Comparison of ENCODE assay signal across 40 cellular contexts in the genomic region with DNA sequence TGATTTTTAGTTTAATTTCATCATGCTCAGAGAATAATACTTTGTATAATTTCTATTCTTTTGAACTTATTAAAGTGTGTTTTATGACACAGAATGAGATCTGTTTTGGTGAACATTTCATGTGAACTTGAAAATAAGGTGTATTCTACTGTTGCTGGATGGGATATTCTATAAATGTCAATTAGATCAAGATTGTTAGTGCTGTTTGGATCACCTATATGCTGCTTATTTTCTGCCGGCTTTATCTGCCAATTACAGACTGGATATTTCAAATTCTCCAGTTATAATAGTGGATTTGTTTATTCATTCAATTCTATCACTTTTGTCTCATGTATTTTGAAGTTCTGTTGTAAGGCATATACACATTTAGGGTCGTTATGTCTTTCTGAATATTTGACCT.
"Had no signal": no experiment of that assay in that cellular context is flagged by ENCODE, and none has a peak within 500 bp of the region (broad histone marks: within the 10 kb centered on the region; RNA-seq: fewer than 3 reads in every experiment).

No MANE protein-coding gene starts in this region.

- H3K36me3 ChIP-seq: adrenal gland, ascending aorta, brain microvascular endothelial cell, breast epithelium, cardiac muscle cell had no signal

- H3K27me3 Mint-ChIP-seq: activated naive CD4-positive, alpha-beta T cell treated with anti-CD3 and anti-CD28 coated beads, Interleukin-2, amount 10 ng/mL, durations not matched to agents 7 days and 5 days; activated naive CD4-positive, alpha-beta T cell treated with anti-CD3 and anti-CD28 coated beads, Interleukin-2, amount 50 U/mL, for 24 hours; activated naive CD8-positive, alpha-beta T cell; activated naive CD8-positive, alpha-beta T cell treated with anti-CD3 and anti-CD28 coated beads for 36 hours; activated naive CD8-positive, alpha-beta T cell treated with anti-CD3 and anti-CD28 coated beads, Interleukin-2, amount 10 ng/mL, durations not matched to agents 7 days and 5 days; activated naive CD8-positive, alpha-beta T cell treated with anti-CD3 and anti-CD28 coated beads, Interleukin-2, amount 50 U/mL, for 24 hours; activated T-cell treated with anti-CD3 and anti-CD28 coated beads, Interleukin-2, amount 50 U/mL, for 24 hours; activated T-helper 17 cell treated with anti-CD3 and anti-CD28 coated beads, Interleukin-2, amount 50 U/mL, for 72 hours; brain; central memory CD8-positive, alpha-beta T cell had no signal

- FAIRE-seq: astrocyte, bronchial epithelial cell had no signal

- H3K9me3 ChIP-seq: body of pancreas had no signal

- H3K27ac ChIP-seq: adrenal gland, ascending aorta, body of pancreas, brain microvascular endothelial cell, breast epithelium, cardiac muscle cell had no signal

- H3K4me3 ChIP-seq: adrenal gland, ascending aorta, body of pancreas, breast epithelium, cardiac muscle cell had no signal

- ATAC-seq: activated naive CD4-positive, alpha-beta T cell treated with anti-CD3 and anti-CD28 coated beads, Interleukin-2, amount 50 U/mL, for 72 hours; activated naive CD8-positive, alpha-beta T cell treated with anti-CD3 and anti-CD28 coated beads, Interleukin-2, amount 50 U/mL, for 24 hours; activated T-cell treated with anti-CD3 and anti-CD28 coated beads, Interleukin-2, amount 50 U/mL, for 4 hours; activated T-cell treated with anti-CD3 and anti-CD28 coated beads, Interleukin-2, amount 50 U/mL, for 72 hours; activated T-helper 17 cell treated with anti-CD3 and anti-CD28 coated beads, Interleukin-2, amount 50 U/mL, for 72 hours; body of pancreas had no signal

- H3K4me1 ChIP-seq: adrenal gland, ascending aorta, body of pancreas, breast epithelium had no signal

- DNase-seq: activated effector memory CD4-positive, alpha-beta T cell treated with anti-CD3 and anti-CD28 coated beads, Interleukin-2, amount 50 U/mL, for 16 hours; activated effector memory CD4-positive, alpha-beta T cell treated with Interleukin-2 at 50 U/mL for 16 hours; activated gamma-delta T cell; activated gamma-delta T cell treated with Interleukin-2 at 50 U/mL for 16 hours; activated naive CD4-positive, alpha-beta T cell; activated naive CD4-positive, alpha-beta T cell treated with anti-CD3 and anti-CD28 coated beads for 36 hours; activated naive CD4-positive, alpha-beta T cell treated with anti-CD3 and anti-CD28 coated beads, Interleukin-2, amount 10 ng/mL, durations not matched to agents 7 days and 5 days; activated naive CD4-positive, alpha-beta T cell treated with anti-CD3 and anti-CD28 coated beads, Interleukin-2, amount 50 U/mL, for 16 hours; activated naive CD4-positive, alpha-beta T cell treated with Interleukin-2 at 50 U/mL for 16 hours; activated naive CD8-positive, alpha-beta T cell treated with anti-CD3 and anti-CD28 coated beads for 36 hours; activated naive CD8-positive, alpha-beta T cell treated with anti-CD3 and anti-CD28 coated beads, Interleukin-2, amount 10 ng/mL, durations not matched to agents 7 days and 5 days; activated naive CD8-positive, alpha-beta T cell treated with anti-CD3 and anti-CD28 coated beads, Interleukin-2, amount 50 U/mL, for 24 hours; activated T-cell treated with anti-CD3 and anti-CD28 coated beads, Interleukin-2, amount 50 U/mL, for 1 hour; activated T-cell treated with anti-CD3 and anti-CD28 coated beads, Interleukin-2, amount 50 U/mL, for 24 hours; activated T-cell treated with anti-CD3 and anti-CD28 coated beads, Interleukin-2, amount 50 U/mL, for 4 hours; activated T-cell treated with anti-CD3 and anti-CD28 coated beads, Interleukin-2, amount 50 U/mL, for 48 hours; activated T-cell treated with anti-CD3 and anti-CD28 coated beads, Interleukin-2, amount 50 U/mL, for 72 hours; adrenal gland; amniotic stem cell; amygdala; anterior cingulate cortex; aorta; body of pancreas; brain microvascular endothelial cell; caudate nucleus; central memory CD4-positive, alpha-beta T cell; cerebellar nuclear complex had no signal

- H3K36me3 Mint-ChIP-seq: activated naive CD4-positive, alpha-beta T cell treated with anti-CD3 and anti-CD28 coated beads, Interleukin-2, amount 10 ng/mL, durations not matched to agents 7 days and 5 days; activated naive CD4-positive, alpha-beta T cell treated with anti-CD3 and anti-CD28 coated beads, Interleukin-2, amount 50 U/mL, for 24 hours; activated naive CD4-positive, alpha-beta T cell treated with anti-CD3 and anti-CD28 coated beads, Interleukin-2, amount 50 U/mL, for 72 hours; activated naive CD8-positive, alpha-beta T cell; activated naive CD8-positive, alpha-beta T cell treated with anti-CD3 and anti-CD28 coated beads for 36 hours; activated naive CD8-positive, alpha-beta T cell treated with anti-CD3 and anti-CD28 coated beads, Interleukin-2, amount 10 ng/mL, durations not matched to agents 7 days and 5 days; brain had no signal

- H3K27me3 ChIP-seq: adrenal gland, ascending aorta, body of pancreas, brain microvascular endothelial cell, breast epithelium, cardiac muscle cell had no signal

- H3K4me3 Mint-ChIP-seq: activated naive CD4-positive, alpha-beta T cell treated with anti-CD3 and anti-CD28 coated beads for 36 hours; activated naive CD4-positive, alpha-beta T cell treated with anti-CD3 and anti-CD28 coated beads, Interleukin-2, amount 10 ng/mL, durations not matched to agents 7 days and 5 days; activated naive CD4-positive, alpha-beta T cell treated with anti-CD3 and anti-CD28 coated beads, Interleukin-2, amount 50 U/mL, for 24 hours; activated naive CD8-positive, alpha-beta T cell; activated naive CD8-positive, alpha-beta T cell treated with anti-CD3 and anti-CD28 coated beads for 36 hours; activated naive CD8-positive, alpha-beta T cell treated with anti-CD3 and anti-CD28 coated beads, Interleukin-2, amount 10 ng/mL, durations not matched to agents 7 days and 5 days; activated naive CD8-positive, alpha-beta T cell treated with anti-CD3 and anti-CD28 coated beads, Interleukin-2, amount 50 U/mL, for 24 hours; activated T-cell treated with anti-CD3 and anti-CD28 coated beads, Interleukin-2, amount 50 U/mL, for 24 hours; activated T-cell treated with anti-CD3 and anti-CD28 coated beads, Interleukin-2, amount 50 U/mL, for 4 hours; activated T-cell treated with anti-CD3 and anti-CD28 coated beads, Interleukin-2, amount 50 U/mL, for 72 hours; activated T-helper 1 cell treated with anti-CD3 and anti-CD28 coated beads, Interleukin-12 subunit alpha, Interleukin-12 subunit beta, Interleukin-2, Interleukin-4 antibody, amounts not matched to agents 30 ng/mL and 10 ng/mL and 1 ng/mL, durations not matched to agents 14 hours and 24 hours and 36 hours; activated T-helper 17 cell treated with anti-CD3 and anti-CD28 coated beads, Interleukin-2, amount 50 U/mL, for 72 hours; brain; central memory CD8-positive, alpha-beta T cell had no signal

- H3K4me1 Mint-ChIP-seq: activated naive CD4-positive, alpha-beta T cell treated with anti-CD3 and anti-CD28 coated beads, Interleukin-2, amount 10 ng/mL, durations not matched to agents 7 days and 5 days; activated naive CD4-positive, alpha-beta T cell treated with anti-CD3 and anti-CD28 coated beads, Interleukin-2, amount 50 U/mL, for 24 hours; activated naive CD8-positive, alpha-beta T cell treated with anti-CD3 and anti-CD28 coated beads for 36 hours; activated naive CD8-positive, alpha-beta T cell treated with anti-CD3 and anti-CD28 coated beads, Interleukin-2, amount 10 ng/mL, durations not matched to agents 7 days and 5 days; activated naive CD8-positive, alpha-beta T cell treated with anti-CD3 and anti-CD28 coated beads, Interleukin-2, amount 50 U/mL, for 24 hours; activated T-helper 17 cell treated with anti-CD3 and anti-CD28 coated beads, Interleukin-2, amount 50 U/mL, for 72 hours; brain; central memory CD8-positive, alpha-beta T cell had no signal

- H3K27ac Mint-ChIP-seq: activated naive CD4-positive, alpha-beta T cell treated with anti-CD3 and anti-CD28 coated beads for 36 hours; activated naive CD4-positive, alpha-beta T cell treated with anti-CD3 and anti-CD28 coated beads, Interleukin-2, amount 10 ng/mL, durations not matched to agents 7 days and 5 days; activated naive CD4-positive, alpha-beta T cell treated with anti-CD3 and anti-CD28 coated beads, Interleukin-2, amount 50 U/mL, for 24 hours; activated naive CD4-positive, alpha-beta T cell treated with anti-CD3 and anti-CD28 coated beads, Interleukin-2, amount 50 U/mL, for 72 hours; activated naive CD8-positive, alpha-beta T cell; activated naive CD8-positive, alpha-beta T cell treated with anti-CD3 and anti-CD28 coated beads for 36 hours; activated naive CD8-positive, alpha-beta T cell treated with anti-CD3 and anti-CD28 coated beads, Interleukin-2, amount 10 ng/mL, durations not matched to agents 7 days and 5 days; activated naive CD8-positive, alpha-beta T cell treated with anti-CD3 and anti-CD28 coated beads, Interleukin-2, amount 50 U/mL, for 24 hours; activated T-cell treated with anti-CD3 and anti-CD28 coated beads, Interleukin-2, amount 50 U/mL, for 24 hours; activated T-cell treated with anti-CD3 and anti-CD28 coated beads, Interleukin-2, amount 50 U/mL, for 72 hours; activated T-helper 1 cell treated with anti-CD3 and anti-CD28 coated beads, Interleukin-12 subunit alpha, Interleukin-12 subunit beta, Interleukin-2, Interleukin-4 antibody, amounts not matched to agents 30 ng/mL and 10 ng/mL and 1 ng/mL, durations not matched to agents 14 hours and 24 hours and 36 hours; activated T-helper 17 cell treated with anti-CD3 and anti-CD28 coated beads, Interleukin-2, amount 50 U/mL, for 72 hours; activated T-helper 2 cell treated with anti-CD3 and anti-CD28 coated beads, Interferon-gamma antibody, Interleukin-2, Interleukin-4, amounts not matched to agents 10 μg/mL and 5 μg/mL and 100 μg/mL, durations not matched to agents 14 hours and 24 hours and 36 hours; brain had no signal

- H3K9me3 Mint-ChIP-seq: activated naive CD8-positive, alpha-beta T cell treated with anti-CD3 and anti-CD28 coated beads, Interleukin-2, amount 10 ng/mL, durations not matched to agents 7 days and 5 days had no signal
